ENCODE assay signal across 8 cellular contexts in genomic region chr4:98260579-98261290, GRCh38. TPM values are rescaled to one million over a fixed set of nuclear protein-coding genes. Genes with fewer than 3 reads are reported as not detected.
DNase-seq lines count a peak whose midpoint lies in the region; ATAC-seq and TF ChIP-seq lines count a peak whose summit lies in the region.

No MANE protein-coding gene starts in this region.

- H3K9me3 Mint-ChIP-seq in activated CD8-positive, alpha-beta memory T cell treated with anti-CD3 and anti-CD28 coated beads, Interleukin-2, amount 10 ng/mL, durations not matched to agents 7 days and 5 days (ENCODE audit: low read depth), result no peaks in the 10 kb centered on the region
- H3K9me3 Mint-ChIP-seq in mesothelial cell of epicardium, result no peaks in the 10 kb centered on the region

- H3K27ac Mint-ChIP-seq in activated CD8-positive, alpha-beta memory T cell treated with anti-CD3 and anti-CD28 coated beads, Interleukin-2, amount 10 ng/mL, durations not matched to agents 7 days and 5 days, result peak overlapping the region; percentile 97
- peak overlapping the region; percentile 99 for H3K27ac Mint-ChIP-seq in mesothelial cell of epicardium

- H3K4me1 Mint-ChIP-seq in activated CD8-positive, alpha-beta memory T cell treated with anti-CD3 and anti-CD28 coated beads, Interleukin-2, amount 10 ng/mL, durations not matched to agents 7 days and 5 days, result peaks cover 49% of the 10 kb centered on the region
- peaks cover 32% of the 10 kb centered on the region for H3K4me1 Mint-ChIP-seq in mesothelial cell of epicardium

- no peaks in the 10 kb centered on the region for H3K27me3 Mint-ChIP-seq in activated CD8-positive, alpha-beta memory T cell treated with anti-CD3 and anti-CD28 coated beads, Interleukin-2, amount 10 ng/mL, durations not matched to agents 7 days and 5 days
- H3K27me3 Mint-ChIP-seq in mesothelial cell of epicardium (ENCODE audit: low read depth), result no peaks in the 10 kb centered on the region

- peak overlapping the region; percentile 99 for H3K4me3 Mint-ChIP-seq in activated CD8-positive, alpha-beta memory T cell treated with anti-CD3 and anti-CD28 coated beads, Interleukin-2, amount 10 ng/mL, durations not matched to agents 7 days and 5 days
- H3K4me3 Mint-ChIP-seq in mesothelial cell of epicardium, result peak overlapping the region; percentile 92

- peaks cover 4% of the 10 kb centered on the region for H3K4me1 ChIP-seq in endocrine pancreas (ENCODE audit: control insufficient read depth, insufficient read depth, low read length)

- no peaks in the 10 kb centered on the region for H3K9me3 ChIP-seq in endocrine pancreas (ENCODE audit: control insufficient read depth, low read length)

- H3K36me3 ChIP-seq in endocrine pancreas (ENCODE audit: control insufficient read depth, insufficient read depth, low read length), result no peaks in the 10 kb centered on the region

- no peak for TF ChIP-seq CTCF in GM20000 (IDR thresholded peaks at IDR 0.05; ENCODE audit: extremely low read depth, missing control alignments)
- TF ChIP-seq CTCF in mesothelial cell of epicardium (IDR thresholded peaks at IDR 0.05; ENCODE audit: unreplicated experiment), result no peak

- peaks cover 19% of the 10 kb centered on the region for H3K36me3 Mint-ChIP-seq in activated CD8-positive, alpha-beta memory T cell treated with anti-CD3 and anti-CD28 coated beads, Interleukin-2, amount 10 ng/mL, durations not matched to agents 7 days and 5 days
- no peaks in the 10 kb centered on the region for H3K36me3 Mint-ChIP-seq in mesothelial cell of epicardium

- in situ Hi-C loops in Caki2 (cut with HindIII; ENCODE audit: low pct_unique_long_range_greater_than_20kb, low sequenced_read_pairs), result no loop called here

- H3K4me3 ChIP-seq in endocrine pancreas (ENCODE audit: control insufficient read depth, insufficient read depth, low read length), result no peak overlapping the region

- peak; percentile 88 for ATAC-seq in activated CD8-positive, alpha-beta memory T cell treated with anti-CD3 and anti-CD28 coated beads, Interleukin-2, amount 10 ng/mL, durations not matched to agents 7 days and 5 days

- no peaks in the 10 kb centered on the region for H3K27me3 ChIP-seq in endocrine pancreas (ENCODE audit: control insufficient read depth, insufficient read depth, low read length)

- peak overlapping the region; percentile 63 for H3K9ac ChIP-seq in endocrine pancreas (ENCODE audit: control insufficient read depth, insufficient read depth, low read length)

- CTCF ChIA-PET in activated CD8-positive, alpha-beta memory T cell treated with anti-CD3 and anti-CD28 coated beads, Interleukin-2, amount 10 ng/mL, durations not matched to agents 7 days and 5 days (lab: Charles Lee), result interaction anchor here (1.1 to 2.3 kb wide), 6 partner anchors 8 to 734 kb away, joined by 3 to 8 read pairs (median 5); partner anchors contain the start of genes EIF4E, METAP1 and STPG2

- DNase-seq in Caki2 (ENCODE audit: low read depth), result peak; percentile 90
- DNase-seq in GM20000 (ENCODE audit: low spot score), result peak; percentile 97
- DNase-seq in HS-27A (ENCODE audit: low read depth), result peak; percentile 59
- DNase-seq in NK-92 (lab: John Stamatoyannopoulos, UW; ENCODE audit: unreplicated experiment), result peak; percentile 14
- DNase-seq in activated CD8-positive, alpha-beta memory T cell treated with anti-CD3 and anti-CD28 coated beads, Interleukin-2, amount 10 ng/mL, durations not matched to agents 7 days and 5 days, result peak; percentile 95
- peak; percentile 91 to 94 for DNase-seq in mesothelial cell of epicardium (ENCODE audit: low spot score in 2 of 2, unreplicated experiment in 2 of 2)
- peak; percentile 86 for DNase-seq in stimulated activated CD8-positive, alpha-beta memory T cell treated with anti-CD3 and anti-CD28 coated beads, Interleukin-15, amount 100 ng/mL, for 24 hours (ENCODE audit: low read depth)

RNA-seq across cellular contexts. Expression of gene RAP1GDS1, which starts 0.4 kb away (rescaled TPM):
- 16.3 and 38.7 TPM in 2 replicates for total RNA-seq in Caki2 (2014; rRNA removed; shearing (Covaris generic); ENCODE audit: low replicate concordance)
- 10 to 100 TPM; 55.8 to 57.2 TPM for total RNA-seq in activated CD8-positive, alpha-beta memory T cell treated with anti-CD3 and anti-CD28 coated beads, Interleukin-2, amount 10 ng/mL, durations not matched to agents 7 days and 5 days
- 20.5 to 25.1 TPM (median 22.7 TPM) in 3 replicates for total RNA-seq in mesothelial cell of epicardium

Comparison
In these comparisons a context has a peak if more than half of its experiments do, and no peak if none do; other contexts are left out.
1. DNase-seq: peak in every context shown above with its lines; median percentile 97 in GM20000; 95 in activated CD8-positive, alpha-beta memory T cell treated with anti-CD3 and anti-CD28 coated beads, Interleukin-2, amount 10 ng/mL, durations not matched to agents 7 days and 5 days; 92 in mesothelial cell of epicardium; 90 in Caki2; 86 in stimulated activated CD8-positive, alpha-beta memory T cell treated with anti-CD3 and anti-CD28 coated beads, Interleukin-15, amount 100 ng/mL, for 24 hours; 59 in HS-27A; 14 in NK-92.